In genomic region chr16:69595127-69596036, GRCh38 we compare ENCODE assay signal across 1 cellular context.
TF ChIP-seq lines count a peak whose summit lies in the region.

No MANE protein-coding gene starts in this region.

TF ChIP-seq in K562, 482 proteins besides CTCF, POLR2A, EP300 and RAD21 (continues in another document):
- peak; percentile 55; the same call in 1 of the 2 replicates for TF ChIP-seq KAT7 (CRISPR knock-in tag; IDR thresholded peaks at IDR 0.05; ENCODE audit: borderline replicate concordance)
- TF ChIP-seq CBX1 (IDR thresholded peaks at IDR 0.05; ENCODE audit: low read depth), result no peak
- no peak for TF ChIP-seq ZNF212 (CRISPR knock-in tag; IDR thresholded peaks at IDR 0.05)
- TF ChIP-seq ARID1B (IDR thresholded peaks at IDR 0.05), result peak; percentile 74
- no peak for TF ChIP-seq NCOA4 (IDR thresholded peaks at IDR 0.05; ENCODE audit: partially characterized antibody)
- TF ChIP-seq SMARCE1 (IDR thresholded peaks at IDR 0.05), result peak; percentile 62
- TF ChIP-seq TBL1XR1 (IDR thresholded peaks at IDR 0.05; ENCODE audit: low read length in 2 of 2), result no peak
- TF ChIP-seq FOXO4 (CRISPR knock-in tag; IDR thresholded peaks at IDR 0.05), result no peak
- TF ChIP-seq MYC (IDR thresholded peaks at IDR 0.05; ENCODE audit: low read depth, low read length), result no peak
- TF ChIP-seq MYC (CRISPR knock-in tag; IDR thresholded peaks at IDR 0.05; ENCODE audit: borderline replicate concordance, low read depth), result no peak
- TF ChIP-seq ARHGAP35 (IDR thresholded peaks at IDR 0.05; ENCODE audit: partially characterized antibody), result no peak
- TF ChIP-seq YY1 (IDR thresholded peaks at IDR 0.05; ENCODE audit: borderline replicate concordance in 1 of 3, control insufficient read depth in 1 of 3, extremely low read depth in 1 of 3, insufficient read depth in 3 of 3, insufficient read length in 1 of 3, insufficient replicate concordance in 2 of 3, low read depth in 1 of 3, low read length in 2 of 3), result no peak
- no peak for TF ChIP-seq BHLHE40 (IDR thresholded peaks at IDR 0.05; ENCODE audit: low read length)
- TF ChIP-seq ZKSCAN1 (IDR thresholded peaks at IDR 0.05; ENCODE audit: low read depth, low read length), result no peak
- TF ChIP-seq FOS (IDR thresholded peaks at IDR 0.05; ENCODE audit: extremely low read depth, insufficient read length), result peak; percentile 27
- TF ChIP-seq CTBP1 (IDR thresholded peaks at IDR 0.05; ENCODE audit: borderline replicate concordance), result no peak
- no peak for TF ChIP-seq POLR2AphosphoS5 (IDR thresholded peaks at IDR 0.05; ENCODE audit: control insufficient read depth, insufficient read depth, low read depth, low read length)
- TF ChIP-seq ATF6 (CRISPR knock-in tag; IDR thresholded peaks at IDR 0.05), result no peak
- TF ChIP-seq BACH1 (tag; IDR thresholded peaks at IDR 0.05), result no peak
- no peak for TF ChIP-seq ZNF24 (IDR thresholded peaks at IDR 0.05)
- TF ChIP-seq GABPB2 (CRISPR knock-in tag; conservative IDR thresholded peaks at IDR 0.05), result no peak
- TF ChIP-seq ZZZ3 (IDR thresholded peaks at IDR 0.05), result no peak
- no peak for TF ChIP-seq DIDO1 (tag; IDR thresholded peaks at IDR 0.05; ENCODE audit: low read depth)
- no peak for TF ChIP-seq TOE1 (IDR thresholded peaks at IDR 0.05; ENCODE audit: borderline replicate concordance)
- no peak for TF ChIP-seq TOE1 (CRISPR knock-in tag; IDR thresholded peaks at IDR 0.05; ENCODE audit: borderline replicate concordance, low read depth)
- TF ChIP-seq EZH2 (IDR thresholded peaks at IDR 0.05; ENCODE audit: borderline replicate concordance, low read depth, low read length), result no peak
- TF ChIP-seq ZBTB8A (IDR thresholded peaks at IDR 0.05; ENCODE audit: partially characterized antibody), result no peak
- TF ChIP-seq YBX1 (IDR thresholded peaks at IDR 0.05), result no peak
- no peak for TF ChIP-seq ZNF318 (IDR thresholded peaks at IDR 0.05; ENCODE audit: borderline replicate concordance in 1 of 2, low read depth in 1 of 2)
- peak; percentile 84 for TF ChIP-seq JUND (IDR thresholded peaks at IDR 0.05; ENCODE audit: borderline replicate concordance, low read depth, low read length)
- TF ChIP-seq JUND (tag; IDR thresholded peaks at IDR 0.05; ENCODE audit: borderline replicate concordance, low read depth, low read length), result peak; percentile 67; the same call in 1 of the 3 replicates
- no peak for TF ChIP-seq MCM7 (IDR thresholded peaks at IDR 0.05)
- no peak for TF ChIP-seq ETS1 (conservative IDR thresholded peaks at IDR 0.05; ENCODE audit: control insufficient read depth, low read depth, low read length)
- TF ChIP-seq HMGN3 (IDR thresholded peaks at IDR 0.05; ENCODE audit: borderline replicate concordance, extremely low read depth, insufficient read length, low read depth, low read length), result no peak
- TF ChIP-seq RNF219 (CRISPR knock-in tag; IDR thresholded peaks at IDR 0.05), result no peak
- no peak for TF ChIP-seq MCM3 (IDR thresholded peaks at IDR 0.05)
- TF ChIP-seq CEBPZ (IDR thresholded peaks at IDR 0.05; ENCODE audit: borderline replicate concordance, low read depth, low read length), result no peak
- TF ChIP-seq CREB1 (IDR thresholded peaks at IDR 0.05), result no peak
- TF ChIP-seq CREB1 (CRISPR knock-in tag; IDR thresholded peaks at IDR 0.05), result no peak; the same call in 1 of the 2 replicates
- no peak for TF ChIP-seq CAMTA2 (CRISPR knock-in tag; conservative IDR thresholded peaks at IDR 0.05)
- peak; percentile 80 for TF ChIP-seq RFX1 (IDR thresholded peaks at IDR 0.05)
- no peak for TF ChIP-seq PBX2 (CRISPR knock-in tag; IDR thresholded peaks at IDR 0.05; ENCODE audit: low read depth)
- peak; percentile 37; the same call in 1 of the 2 replicates for TF ChIP-seq PBX2 (tag; conservative IDR thresholded peaks at IDR 0.05; ENCODE audit: low read depth)
- TF ChIP-seq ADNP (tag; IDR thresholded peaks at IDR 0.05), result no peak
